ENCODE assay signal across 22 cellular contexts in the genomic region with DNA sequence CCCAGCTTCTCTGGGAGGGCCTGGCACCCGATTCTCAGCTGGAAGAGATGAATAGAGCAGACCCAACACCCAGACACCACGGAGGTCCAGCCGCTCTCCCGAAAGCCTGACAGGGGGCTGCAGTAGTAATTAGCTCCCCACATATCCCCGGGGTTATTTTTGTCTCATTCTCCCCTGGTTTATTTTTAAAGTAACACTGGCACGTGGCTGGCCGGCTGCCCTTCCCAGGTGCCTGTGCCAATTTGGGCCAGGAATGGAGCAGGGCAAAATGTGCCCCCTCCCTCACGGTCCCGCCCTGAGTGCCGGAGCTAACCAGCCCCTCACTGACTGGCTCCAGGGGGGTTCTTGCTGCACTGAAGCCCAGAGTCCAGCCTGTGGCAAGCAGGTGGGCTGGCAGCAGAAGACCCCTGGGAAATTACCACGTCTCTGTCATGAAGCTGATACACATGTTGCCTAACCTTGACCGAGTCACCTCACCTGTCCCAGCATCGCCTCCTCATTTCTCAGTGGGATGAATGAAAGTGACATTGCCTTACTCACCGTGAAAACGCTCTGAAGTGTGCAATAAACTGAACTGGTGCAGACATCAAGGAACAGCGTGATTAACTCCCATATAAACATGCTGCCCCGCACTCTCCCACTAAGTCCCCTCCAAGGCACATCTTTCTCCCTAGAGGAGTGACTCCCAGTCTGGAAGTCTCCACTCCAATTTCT. TPM values are rescaled to one million over a fixed set of nuclear protein-coding genes. Genes with fewer than 3 reads are reported as not detected.
A peak's percentile ranks its signal among the peaks of the same experiment; 100 is the strongest.
DNase-seq lines count a peak whose midpoint lies in the region; ATAC-seq and TF ChIP-seq lines count a peak whose summit lies in the region.
"Had no signal": no experiment of that assay in that cellular context is flagged by ENCODE, and none has a peak within 500 bp of the region (broad histone marks: within the 10 kb centered on the region; RNA-seq: fewer than 3 reads in every experiment).

No MANE protein-coding gene starts in this region.

- H3K4me1 ChIP-seq in adrenal gland (replicated peaks in 1 of 2): peaks cover 78 to 100% of the 10 kb centered on the region in 2 donors
- H3K4me1 ChIP-seq in stomach smooth muscle (ENCODE audit: control insufficient read depth, insufficient read depth, low read length): peaks cover 77% of the 10 kb centered on the region

- no peak for TF ChIP-seq POLR2A in adrenal gland (IDR thresholded peaks at IDR 0.05)

- no peak overlapping the region for H3K9ac ChIP-seq in stomach smooth muscle (ENCODE audit: low read length in 2 of 2)
- H3K9ac ChIP-seq: SK-N-SH had no signal

- no peak overlapping the region for H3K4me3 ChIP-seq in adrenal gland
- peak overlapping the region; percentile 17 to 44 for H3K4me3 ChIP-seq in stomach smooth muscle (ENCODE audit: low read length in 2 of 2)
- H3K4me3 ChIP-seq: GM12878, lung had no signal

- intact Hi-C loops in adrenal gland (cut with DNase I): no loop called here
- intact Hi-C loops in Right ventricle myocardium superior (cut with DNase I): no loop called here

- DNase-seq in adrenal gland (peak in 1 of 7 donors; percentile 57), Right ventricle myocardium superior (peak; percentile 72), myocyte (ENCODE audit: low read depth) (peak; percentile 36), GDM1 (lab: John Stamatoyannopoulos, UW) (no peak), nucleus accumbens (lab: John Stamatoyannopoulos, UW) (no peak)
- DNase-seq: activated B cell treated with CpG ODN at 0.5 μM for 24 hours; activated CD8-positive, alpha-beta T cell treated with anti-CD3 and anti-CD28 coated beads for 36 hours; activated T-cell treated with anti-CD3 and anti-CD28 coated beads, Interleukin-2, amount 50 U/mL, for 1 hour; central memory CD4-positive, alpha-beta T cell; DMS53; effector memory CD4-positive, alpha-beta T cell; naive B cell; NCI-H510A; SK-N-SH; stimulated activated CD8-positive, alpha-beta memory T cell treated with anti-CD3 and anti-CD28 coated beads, Interleukin-4, amount 100 ng/mL, for 48 hours had no signal

- H3K27me3 ChIP-seq in adrenal gland (no peaks in the 10 kb centered on the region), stomach smooth muscle (ENCODE audit: control insufficient read depth in 1 of 2, insufficient read depth in 2 of 2, low read length in 2 of 2) (no peaks in the 10 kb centered on the region)

- TF ChIP-seq CTCF in adrenal gland (IDR thresholded peaks at IDR 0.05): no peak

- ATAC-seq in Right ventricle myocardium superior (ENCODE audit: poor library complexity) (peak; percentile 50), HG02571 (IDR thresholded peaks at IDR 0.05; ENCODE audit: unreplicated experiment) (no peak), GM18520 (IDR thresholded peaks at IDR 0.05; ENCODE audit: unreplicated experiment) (no peak)
- ATAC-seq: activated CD8-positive, alpha-beta T cell treated with anti-CD3 and anti-CD28 coated beads for 36 hours; GM12878 had no signal

- WGBS in adrenal gland, 4 donors: 43 to 64% (median 49%) methylated on average over 12 to 17 of the region's 17 CpGs

- H3K36me3 ChIP-seq in adrenal gland (replicated peaks in 1 of 2): no peaks in the 10 kb centered on the region
- no peaks in the 10 kb centered on the region for H3K36me3 ChIP-seq in stomach smooth muscle (ENCODE audit: control insufficient read depth in 2 of 2, insufficient read depth in 2 of 2, low read length in 2 of 2)

- H3K27ac ChIP-seq in adrenal gland: peak overlapping the region; percentile 68 to 98 (median 79)
- H3K27ac ChIP-seq in stomach smooth muscle (ENCODE audit: low read length): peak overlapping the region; percentile 85

- no peaks in the 10 kb centered on the region for H3K9me3 ChIP-seq in adrenal gland (replicated peaks in 1 of 3)
- H3K9me3 ChIP-seq in stomach smooth muscle (ENCODE audit: control insufficient read depth in 2 of 2, low read length in 2 of 2): no peaks in the 10 kb centered on the region
- H3K9me3 ChIP-seq: SK-N-SH had no signal

RNA-seq across cellular contexts. Expression of gene KCNK3, which starts 18.4 kb away (rescaled TPM):
- total RNA-seq in adrenal gland (100 to 1,000 TPM; 366 to 595 (median 455) TPM), Right ventricle myocardium superior (2.7 TPM), myocyte (0.62 and 1.1 TPM in 2 replicates)
- polyA plus RNA-seq in adrenal gland: 100 to 1,000 TPM; 133 to 325 (median 160) TPM
- polyA plus RNA-seq in myocyte (2012): 0.08 TPM
- total RNA-seq: activated B cell treated with CpG ODN at 0.5 μM for 24 hours; activated CD8-positive, alpha-beta T cell treated with anti-CD3 and anti-CD28 coated beads for 36 hours; pulmonary artery endothelial cell had no signal
- polyA plus RNA-seq: CD14-positive monocyte, GM12878 had no signal

RNA-seq across cellular contexts. Expression of gene SLC35F6, which starts 53.2 kb away (rescaled TPM):
- 10 to 100 TPM; 51.0 to 92.4 (median 68.3) TPM for total RNA-seq in adrenal gland
- polyA plus RNA-seq in adrenal gland: 10 to 100 TPM; 20.0 to 49.8 (median 23.7) TPM
- total RNA-seq in Right ventricle myocardium superior: 18.3 TPM
- total RNA-seq in myocyte: 31.3 and 36.6 TPM in 2 replicates
- polyA plus RNA-seq in myocyte (2012): 29.8 TPM

Comparison
In these comparisons a context has a peak if more than half of its experiments do, and no peak if none do; other contexts are left out.
1. DNase-seq: peak in Right ventricle myocardium superior (single experiment) and myocyte (single experiment); none in GDM1 (single experiment) and nucleus accumbens (0 of 56).
2. H3K4me3 ChIP-seq: peak in stomach smooth muscle (2 of 2); none in adrenal gland (0 of 4).
3. RNA of gene KCNK3, which starts 18.4 kb away (total RNA-seq): 366 to 595 TPM in adrenal gland; 2.7 TPM in Right ventricle myocardium superior (single experiment) and 0.62 to 1.1 TPM in myocyte; every median in the first group is over 10 times any median in the second.